Comparison of ENCODE assay signal across 16 cellular contexts in the genomic region with DNA sequence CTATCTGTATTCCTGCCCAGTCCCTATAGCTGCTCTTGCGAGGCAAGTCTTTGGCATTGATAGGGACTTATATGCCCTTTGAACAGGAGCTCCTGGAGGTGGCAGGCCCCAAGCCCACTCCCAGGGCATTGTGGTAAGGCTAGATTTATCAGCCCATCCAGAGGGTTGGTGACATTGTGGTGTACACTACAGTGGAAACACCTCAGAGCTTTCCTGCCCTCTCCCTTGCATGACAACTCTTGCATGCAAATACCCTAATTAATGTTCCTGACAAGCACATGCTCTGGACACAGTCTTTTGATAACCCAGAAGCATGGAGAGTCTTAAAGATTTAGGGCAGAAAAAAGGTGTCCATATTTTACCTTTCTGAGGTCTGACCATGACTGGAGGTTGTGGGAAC. TPM values are rescaled to one million over a fixed set of nuclear protein-coding genes. Genes with fewer than 3 reads are reported as not detected.
DNase-seq lines count a peak whose midpoint lies in the region; ATAC-seq and TF ChIP-seq lines count a peak whose summit lies in the region.
"Had no signal": no experiment of that assay in that cellular context is flagged by ENCODE, and none has a peak within 500 bp of the region (broad histone marks: within the 10 kb centered on the region; RNA-seq: fewer than 3 reads in every experiment).

No MANE protein-coding gene starts in this region.

- H3K27me3 ChIP-seq in CD8-positive, alpha-beta memory T cell (ENCODE audit: insufficient read depth, low read length, poor library complexity, severe bottlenecking): no peaks in the 10 kb centered on the region
- peaks cover 91% of the 10 kb centered on the region for H3K27me3 ChIP-seq in endodermal cell (ENCODE audit: control insufficient read depth, insufficient read depth, low read length, poor library complexity, severe bottlenecking)

- H3K9me3 Mint-ChIP-seq in activated naive CD8-positive, alpha-beta T cell (ENCODE audit: low read depth): no peaks in the 10 kb centered on the region
- no peaks in the 10 kb centered on the region for H3K9me3 Mint-ChIP-seq in activated naive CD8-positive, alpha-beta T cell treated with anti-CD3 and anti-CD28 coated beads, Interleukin-2, amount 50 U/mL, for 24 hours
- H3K9me3 Mint-ChIP-seq in CD8-positive, alpha-beta memory T cell: no peaks in the 10 kb centered on the region
- no peaks in the 10 kb centered on the region for H3K9me3 Mint-ChIP-seq in endodermal cell
- H3K9me3 Mint-ChIP-seq: HFFc6 had no signal

- CTCF ChIA-PET in CD8-positive, alpha-beta memory T cell (lab: Charles Lee): interaction anchor here (0.9 to 14.0 kb wide), 4 partner anchors 12 to 98 kb away, joined by 3 to 486 read pairs (median 12); partner anchors contain the start of genes CBLN3, CIDEB, KHNYN and SDR39U1

- intact Hi-C loops in posterior vena cava (cut with DNase I) (no loop called here), cardiac septum (cut with DNase I) (no loop called here)

- H3K36me3 ChIP-seq in CD8-positive, alpha-beta memory T cell (ENCODE audit: insufficient read depth, low read length): peaks cover 10% of the 10 kb centered on the region
- no peaks in the 10 kb centered on the region for H3K36me3 ChIP-seq in endodermal cell (ENCODE audit: control insufficient read depth, insufficient read depth, low read length)

- H3K9me3 ChIP-seq in CD8-positive, alpha-beta memory T cell (ENCODE audit: low read length): no peaks in the 10 kb centered on the region
- no peaks in the 10 kb centered on the region for H3K9me3 ChIP-seq in endodermal cell (ENCODE audit: control insufficient read depth, low read length)

- no peak for TF ChIP-seq CTCF in endodermal cell (conservative IDR thresholded peaks at IDR 0.05)

- POLR2A ChIA-PET in CD8-positive, alpha-beta memory T cell (lab: Charles Lee): interaction anchor here (1.1 to 3.3 kb wide), 3 partner anchors 90 to 97 kb away, joined by 3 to 21 read pairs (median 3); partner anchors contain the start of genes CBLN3 and KHNYN

- no peak overlapping the region for H3K27ac ChIP-seq in CD8-positive, alpha-beta memory T cell (ENCODE audit: low read depth, low read length)
- H3K27ac ChIP-seq in endodermal cell (ENCODE audit: low read depth, low read length): no peak overlapping the region

- peaks cover 22% of the 10 kb centered on the region for H3K4me1 Mint-ChIP-seq in activated naive CD8-positive, alpha-beta T cell (ENCODE audit: low read depth)
- H3K4me1 Mint-ChIP-seq in activated naive CD8-positive, alpha-beta T cell treated with anti-CD3 and anti-CD28 coated beads, Interleukin-2, amount 50 U/mL, for 24 hours: peaks cover 21% of the 10 kb centered on the region
- H3K4me1 Mint-ChIP-seq in CD8-positive, alpha-beta memory T cell: peaks cover 24 to 40% (median 37%) of the 10 kb centered on the region in 3 donors
- H3K4me1 Mint-ChIP-seq in endodermal cell: peaks cover 13% of the 10 kb centered on the region

- H3K4me3 Mint-ChIP-seq in activated naive CD8-positive, alpha-beta T cell: peak overlapping the region; percentile 91
- no peak overlapping the region for H3K4me3 Mint-ChIP-seq in activated naive CD8-positive, alpha-beta T cell treated with anti-CD3 and anti-CD28 coated beads, Interleukin-2, amount 50 U/mL, for 24 hours
- peak overlapping the region in 4 of 7 donors; percentile 1 to 97 (median 95) for H3K4me3 Mint-ChIP-seq in CD8-positive, alpha-beta memory T cell
- no peak overlapping the region for H3K4me3 Mint-ChIP-seq in endodermal cell
- H3K4me3 Mint-ChIP-seq: HFFc6 had no signal

- H3K4me3 ChIP-seq in CD8-positive, alpha-beta memory T cell (ENCODE audit: low read length): no peak overlapping the region
- no peak overlapping the region for H3K4me3 ChIP-seq in endodermal cell (ENCODE audit: low read length)

- H3K27ac Mint-ChIP-seq in activated naive CD8-positive, alpha-beta T cell: no peak overlapping the region
- H3K27ac Mint-ChIP-seq in activated naive CD8-positive, alpha-beta T cell treated with anti-CD3 and anti-CD28 coated beads, Interleukin-2, amount 50 U/mL, for 24 hours: no peak overlapping the region
- H3K27ac Mint-ChIP-seq in CD8-positive, alpha-beta memory T cell: no peak overlapping the region
- no peak overlapping the region for H3K27ac Mint-ChIP-seq in endodermal cell
- H3K27ac Mint-ChIP-seq: HFFc6 had no signal

- 92 to 100% methylated on average over 1 of the region's 1 CpG for WGBS in endodermal cell (ENCODE audit: insufficient coverage in 1 of 2, insufficient read length in 1 of 2), 2 experiments

- H3K27me3 Mint-ChIP-seq in activated naive CD8-positive, alpha-beta T cell: peaks cover 5% of the 10 kb centered on the region
- peaks cover 8% of the 10 kb centered on the region for H3K27me3 Mint-ChIP-seq in activated naive CD8-positive, alpha-beta T cell treated with anti-CD3 and anti-CD28 coated beads, Interleukin-2, amount 50 U/mL, for 24 hours
- peaks cover 15 to 23% of the 10 kb centered on the region in 2 donors for H3K27me3 Mint-ChIP-seq in CD8-positive, alpha-beta memory T cell
- H3K27me3 Mint-ChIP-seq in endodermal cell (ENCODE audit: insufficient read depth): peaks cover 94% of the 10 kb centered on the region

- H3K4me1 ChIP-seq in CD8-positive, alpha-beta memory T cell (ENCODE audit: insufficient read depth, low read length): peaks cover 23% of the 10 kb centered on the region
- no peaks in the 10 kb centered on the region for H3K4me1 ChIP-seq in endodermal cell (ENCODE audit: control insufficient read depth, insufficient read depth, low read length)

- H3K36me3 Mint-ChIP-seq in activated naive CD8-positive, alpha-beta T cell: peaks cover 2% of the 10 kb centered on the region
- peaks cover 7% of the 10 kb centered on the region for H3K36me3 Mint-ChIP-seq in activated naive CD8-positive, alpha-beta T cell treated with anti-CD3 and anti-CD28 coated beads, Interleukin-2, amount 50 U/mL, for 24 hours (ENCODE audit: low read depth)
- peaks cover 5 to 33% (median 5%) of the 10 kb centered on the region in 3 donors for H3K36me3 Mint-ChIP-seq in CD8-positive, alpha-beta memory T cell
- H3K36me3 Mint-ChIP-seq in endodermal cell (ENCODE audit: low read depth): no peaks in the 10 kb centered on the region

- H3K9ac ChIP-seq in endodermal cell (ENCODE audit: extremely low read depth, low read length, poor library complexity, severe bottlenecking): no peak overlapping the region

- no peak for ATAC-seq in activated naive CD8-positive, alpha-beta T cell treated with anti-CD3 and anti-CD28 coated beads, Interleukin-2, amount 50 U/mL, for 24 hours
- ATAC-seq: HepG2 had no signal

- DNase-seq in activated naive CD8-positive, alpha-beta T cell treated with anti-CD3 and anti-CD28 coated beads, Interleukin-2, amount 50 U/mL, for 24 hours: no peak
- no peak for DNase-seq in CD8-positive, alpha-beta memory T cell
- DNase-seq in endodermal cell (peak; percentile 18), posterior vena cava (ENCODE audit: low spot score) (peak; percentile 28), GDM1 (lab: John Stamatoyannopoulos, UW) (no peak), cardiac septum (ENCODE audit: low spot score) (no peak)
- DNase-seq: 8988T, ACHN, DMS 273 treated with DMSO at 0.1 percent for 48 hours, HCEC 1CT, HFFc6 had no signal

RNA-seq across cellular contexts. Expression of gene RIPK3, which starts 0.8 kb away (rescaled TPM):
- total RNA-seq in CD8-positive, alpha-beta memory T cell: 10 to 100 TPM; 11.6 to 12.5 TPM
- 15.4 TPM for polyA plus RNA-seq in CD8-positive, alpha-beta memory T cell
- not detected for total RNA-seq in endodermal cell
- not detected for polyA plus RNA-seq in endodermal cell (2013, experiment 1 of 2)
- polyA plus RNA-seq in endodermal cell (2013, experiment 2 of 2): not detected
- 1 to 10 TPM; 8.5 to 9.2 TPM for total RNA-seq in posterior vena cava
- total RNA-seq in cardiac septum: 3.5 TPM
- total RNA-seq: Daoy, H4, HepG2, HFFc6 had no signal
- polyA plus RNA-seq: HepG2 had no signal

RNA-seq across cellular contexts. Expression of gene ADCY4, which starts 5.7 kb away (rescaled TPM):
- 1 to 10 TPM in 1 of 2 experiments, under 1 TPM in 1; 0.84 to 1.5 TPM for total RNA-seq in CD8-positive, alpha-beta memory T cell
- 0.64 TPM for polyA plus RNA-seq in CD8-positive, alpha-beta memory T cell
- total RNA-seq in endodermal cell (not detected), posterior vena cava (10 to 100 TPM; 35.2 to 36.0 TPM), cardiac septum (71.9 TPM)
- 0.53 TPM for polyA plus RNA-seq in endodermal cell (2013, experiment 1 of 2)
- polyA plus RNA-seq in endodermal cell (2013, experiment 2 of 2): 1.2 TPM
- total RNA-seq: H4, HepG2 had no signal

RNA-seq across cellular contexts. Expression of gene NFATC4, which starts 27.4 kb away (rescaled TPM):
- 1 to 10 TPM in 1 of 2 experiments, under 1 TPM in 1; 0.81 to 1.5 TPM for total RNA-seq in CD8-positive, alpha-beta memory T cell
- not detected for polyA plus RNA-seq in CD8-positive, alpha-beta memory T cell
- total RNA-seq in endodermal cell (10 to 100 TPM; 24.8 to 34.1 TPM), posterior vena cava (10 to 100 TPM; 75.1 to 87.2 TPM), cardiac septum (13.3 TPM)
- polyA plus RNA-seq in endodermal cell (2013, experiment 1 of 2): 90.1 TPM
- 70.2 TPM for polyA plus RNA-seq in endodermal cell (2013, experiment 2 of 2)
- polyA plus RNA-seq: CD14-positive monocyte had no signal

RNA-seq across cellular contexts. Expression of gene LTB4R, which starts 29.3 kb away (rescaled TPM):
- total RNA-seq in CD8-positive, alpha-beta memory T cell: 10 to 100 TPM in 1 of 2 experiments, 1 to 10 TPM in 1; 9.8 to 12.3 TPM
- polyA plus RNA-seq in CD8-positive, alpha-beta memory T cell: 10.3 TPM
- total RNA-seq in endodermal cell: 1 to 10 TPM; 6.4 to 6.6 TPM
- polyA plus RNA-seq in endodermal cell (2013, experiment 1 of 2): 5.4 TPM
- 5.0 TPM for polyA plus RNA-seq in endodermal cell (2013, experiment 2 of 2)
- total RNA-seq in posterior vena cava: 1 to 10 TPM; 5.6 TPM
- total RNA-seq in cardiac septum: 1.8 TPM

RNA-seq across cellular contexts. Expression of gene LTB4R2, which starts 30.7 kb away (rescaled TPM):
- 1 to 10 TPM; 8.3 to 8.7 TPM for total RNA-seq in CD8-positive, alpha-beta memory T cell
- polyA plus RNA-seq in CD8-positive, alpha-beta memory T cell: 2.6 TPM
- total RNA-seq in endodermal cell (1 to 10 TPM; 7.4 to 9.5 TPM), posterior vena cava (1 to 10 TPM; 2.5 to 4.0 TPM), cardiac septum (2.2 TPM)
- 5.6 TPM for polyA plus RNA-seq in endodermal cell (2013, experiment 1 of 2)
- polyA plus RNA-seq in endodermal cell (2013, experiment 2 of 2): 4.8 TPM

Comparison
In these comparisons a context has a peak if more than half of its experiments do, and no peak if none do; other contexts are left out.
1. H3K4me3 Mint-ChIP-seq: peak in activated naive CD8-positive, alpha-beta T cell (single experiment) and CD8-positive, alpha-beta memory T cell (4 of 7); none in activated naive CD8-positive, alpha-beta T cell treated with anti-CD3 and anti-CD28 coated beads, Interleukin-2, amount 50 U/mL, for 24 hours (single experiment) and endodermal cell (single experiment).
2. DNase-seq: peak in endodermal cell (single experiment) and posterior vena cava (single experiment); none in activated naive CD8-positive, alpha-beta T cell treated with anti-CD3 and anti-CD28 coated beads, Interleukin-2, amount 50 U/mL, for 24 hours (single experiment), CD8-positive, alpha-beta memory T cell (0 of 5), GDM1 (single experiment) and cardiac septum (single experiment).
3. RNA of gene ADCY4, which starts 5.7 kb away (total RNA-seq): 71.9 TPM in cardiac septum (single experiment) and 35.2 to 36.0 TPM in posterior vena cava; 0.84 to 1.5 TPM in CD8-positive, alpha-beta memory T cell and not detected in endodermal cell; every median in the first group is over 10 times any median in the second.